ENCODE assay signal across 1 cellular context in the genomic region with DNA sequence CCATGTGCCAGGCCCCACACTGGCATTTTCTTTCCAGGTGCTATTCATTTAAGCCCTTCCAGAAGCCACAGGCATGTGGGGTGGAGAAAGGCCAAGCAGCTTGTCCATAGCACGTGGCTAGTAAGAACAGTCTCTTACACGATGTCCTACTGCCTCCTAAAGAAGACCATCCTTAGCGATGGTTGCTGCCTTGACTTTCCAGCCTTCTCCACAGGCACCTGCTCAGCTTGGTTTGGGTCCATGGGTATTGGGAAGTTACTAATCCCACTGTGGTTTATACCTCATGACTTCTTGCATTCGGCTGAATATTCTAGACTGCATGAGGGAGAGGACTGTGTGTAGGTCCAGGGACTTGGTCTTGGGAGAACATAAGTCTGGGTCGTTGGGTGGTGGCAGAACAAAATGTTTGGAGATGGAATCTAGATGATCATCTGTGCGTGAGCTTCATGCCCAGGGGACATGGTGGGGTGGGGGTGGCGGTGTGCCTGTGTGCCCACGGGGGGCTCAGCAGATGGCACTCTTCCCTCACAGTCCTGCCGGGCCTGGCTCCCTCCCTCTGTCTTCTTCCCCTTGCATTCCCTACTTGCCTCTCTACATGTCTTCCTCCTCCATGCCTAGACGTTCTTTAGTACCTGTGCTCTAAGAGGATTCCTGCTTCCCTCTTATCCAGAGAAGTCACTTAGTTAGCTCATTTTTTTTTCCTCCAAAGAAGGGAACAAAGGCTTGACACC.
TF ChIP-seq lines count a peak whose summit lies in the region.

No MANE protein-coding gene starts in this region.

TF ChIP-seq in GM12878, 131 proteins besides CTCF, POLR2A, EP300 and RAD21 (continued from another document and continues in another):
- TF ChIP-seq, protein P1, sequence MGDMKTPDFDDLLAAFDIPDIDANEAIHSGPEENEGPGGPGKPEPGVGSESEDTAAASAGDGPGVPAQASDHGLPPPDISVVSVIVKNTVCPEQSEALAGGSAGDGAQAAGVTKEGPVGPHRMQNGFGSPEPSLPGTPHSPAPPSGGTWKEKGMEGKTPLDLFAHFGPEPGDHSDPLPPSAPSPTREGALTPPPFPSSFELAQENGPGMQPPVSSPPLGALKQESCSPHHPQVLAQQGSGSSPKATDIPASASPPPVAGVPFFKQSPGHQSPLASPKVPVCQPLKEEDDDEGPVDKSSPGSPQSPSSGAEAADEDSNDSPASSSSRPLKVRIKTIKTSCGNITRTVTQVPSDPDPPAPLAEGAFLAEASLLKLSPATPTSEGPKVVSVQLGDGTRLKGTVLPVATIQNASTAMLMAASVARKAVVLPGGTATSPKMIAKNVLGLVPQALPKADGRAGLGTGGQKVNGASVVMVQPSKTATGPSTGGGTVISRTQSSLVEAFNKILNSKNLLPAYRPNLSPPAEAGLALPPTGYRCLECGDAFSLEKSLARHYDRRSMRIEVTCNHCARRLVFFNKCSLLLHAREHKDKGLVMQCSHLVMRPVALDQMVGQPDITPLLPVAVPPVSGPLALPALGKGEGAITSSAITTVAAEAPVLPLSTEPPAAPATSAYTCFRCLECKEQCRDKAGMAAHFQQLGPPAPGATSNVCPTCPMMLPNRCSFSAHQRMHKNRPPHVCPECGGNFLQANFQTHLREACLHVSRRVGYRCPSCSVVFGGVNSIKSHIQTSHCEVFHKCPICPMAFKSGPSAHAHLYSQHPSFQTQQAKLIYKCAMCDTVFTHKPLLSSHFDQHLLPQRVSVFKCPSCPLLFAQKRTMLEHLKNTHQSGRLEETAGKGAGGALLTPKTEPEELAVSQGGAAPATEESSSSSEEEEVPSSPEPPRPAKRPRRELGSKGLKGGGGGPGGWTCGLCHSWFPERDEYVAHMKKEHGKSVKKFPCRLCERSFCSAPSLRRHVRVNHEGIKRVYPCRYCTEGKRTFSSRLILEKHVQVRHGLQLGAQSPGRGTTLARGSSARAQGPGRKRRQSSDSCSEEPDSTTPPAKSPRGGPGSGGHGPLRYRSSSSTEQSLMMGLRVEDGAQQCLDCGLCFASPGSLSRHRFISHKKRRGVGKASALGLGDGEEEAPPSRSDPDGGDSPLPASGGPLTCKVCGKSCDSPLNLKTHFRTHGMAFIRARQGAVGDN (IDR thresholded peaks at IDR 0.05), result no peak
- TF ChIP-seq, protein P2, sequence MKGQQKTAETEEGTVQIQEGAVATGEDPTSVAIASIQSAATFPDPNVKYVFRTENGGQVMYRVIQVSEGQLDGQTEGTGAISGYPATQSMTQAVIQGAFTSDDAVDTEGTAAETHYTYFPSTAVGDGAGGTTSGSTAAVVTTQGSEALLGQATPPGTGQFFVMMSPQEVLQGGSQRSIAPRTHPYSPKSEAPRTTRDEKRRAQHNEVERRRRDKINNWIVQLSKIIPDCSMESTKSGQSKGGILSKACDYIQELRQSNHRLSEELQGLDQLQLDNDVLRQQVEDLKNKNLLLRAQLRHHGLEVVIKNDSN (IDR thresholded peaks at IDR 0.05; ENCODE audit: borderline replicate concordance, extremely low read length, insufficient read depth, low read depth, low read length), result no peak
- TF ChIP-seq PAX8 (IDR thresholded peaks at IDR 0.05) (no peak), FOS (IDR thresholded peaks at IDR 0.05; ENCODE audit: borderline replicate concordance, extremely low read depth, insufficient read length) (no peak), PAX5 (IDR thresholded peaks at IDR 0.05; ENCODE audit: borderline replicate concordance, low read depth, low read length) (no peak), TCF3 (IDR thresholded peaks at IDR 0.05; ENCODE audit: borderline replicate concordance, insufficient read depth, low read depth, low read length) (no peak), POU2F2 (IDR thresholded peaks at IDR 0.05; ENCODE audit: borderline replicate concordance, low read depth, low read length) (peak; percentile 49; the same call in 1 of the 3 replicates), SIX5 (IDR thresholded peaks at IDR 0.05; ENCODE audit: low read depth, low read length, severe bottlenecking) (no peak), SMC3 (IDR thresholded peaks at IDR 0.05; ENCODE audit: borderline replicate concordance, low read length) (peak; percentile 78), HDAC6 (IDR thresholded peaks at IDR 0.05; ENCODE audit: unreplicated experiment) (no peak), SUPT20H (IDR thresholded peaks at IDR 0.05; ENCODE audit: borderline replicate concordance, control insufficient read depth, low read depth, low read length) (no peak), ZNF217 (IDR thresholded peaks at IDR 0.05) (no peak), ESRRA (IDR thresholded peaks at IDR 0.05; ENCODE audit: low read length) (no peak), HDGF (IDR thresholded peaks at IDR 0.05) (peak; percentile 43; the same call in 1 of the 2 replicates), SUZ12 (IDR thresholded peaks at IDR 0.05; ENCODE audit: unreplicated experiment) (no peak), CBX3 (IDR thresholded peaks at IDR 0.05; ENCODE audit: borderline replicate concordance, low read depth) (no peak), PML (IDR thresholded peaks at IDR 0.05; ENCODE audit: low read length) (no peak), RFX5 (IDR thresholded peaks at IDR 0.05; ENCODE audit: low read depth, low read length) (no peak), ETV6 (conservative IDR thresholded peaks at IDR 0.05 in 1 of 2, IDR thresholded peaks at IDR 0.05 in 1 of 2; ENCODE audit: borderline replicate concordance in 1 of 2, low read depth in 1 of 2) (no peak), MEF2B (IDR thresholded peaks at IDR 0.05; ENCODE audit: partially characterized antibody, poor library complexity, severe bottlenecking) (peak; percentile 59), BACH1 (IDR thresholded peaks at IDR 0.05; ENCODE audit: borderline replicate concordance) (no peak), NR2C1 (IDR thresholded peaks at IDR 0.05) (no peak), CHD4 (IDR thresholded peaks at IDR 0.05) (no peak), RUNX3 (IDR thresholded peaks at IDR 0.05; ENCODE audit: low read length) (0 out of 2 replicates have a peak, but pooled peaks have one; percentile 8), YY1 (IDR thresholded peaks at IDR 0.05; ENCODE audit: low read depth, low read length) (peak; percentile 38; the same call in 1 of the 2 replicates), GABPA (IDR thresholded peaks at IDR 0.05; ENCODE audit: low read depth) (no peak), EGR1 (IDR thresholded peaks at IDR 0.05; ENCODE audit: borderline replicate concordance in 1 of 2, low read depth in 2 of 2, low read length in 2 of 2) (no peak), JUNB (IDR thresholded peaks at IDR 0.05) (no peak)
- TF ChIP-seq, protein P3, sequence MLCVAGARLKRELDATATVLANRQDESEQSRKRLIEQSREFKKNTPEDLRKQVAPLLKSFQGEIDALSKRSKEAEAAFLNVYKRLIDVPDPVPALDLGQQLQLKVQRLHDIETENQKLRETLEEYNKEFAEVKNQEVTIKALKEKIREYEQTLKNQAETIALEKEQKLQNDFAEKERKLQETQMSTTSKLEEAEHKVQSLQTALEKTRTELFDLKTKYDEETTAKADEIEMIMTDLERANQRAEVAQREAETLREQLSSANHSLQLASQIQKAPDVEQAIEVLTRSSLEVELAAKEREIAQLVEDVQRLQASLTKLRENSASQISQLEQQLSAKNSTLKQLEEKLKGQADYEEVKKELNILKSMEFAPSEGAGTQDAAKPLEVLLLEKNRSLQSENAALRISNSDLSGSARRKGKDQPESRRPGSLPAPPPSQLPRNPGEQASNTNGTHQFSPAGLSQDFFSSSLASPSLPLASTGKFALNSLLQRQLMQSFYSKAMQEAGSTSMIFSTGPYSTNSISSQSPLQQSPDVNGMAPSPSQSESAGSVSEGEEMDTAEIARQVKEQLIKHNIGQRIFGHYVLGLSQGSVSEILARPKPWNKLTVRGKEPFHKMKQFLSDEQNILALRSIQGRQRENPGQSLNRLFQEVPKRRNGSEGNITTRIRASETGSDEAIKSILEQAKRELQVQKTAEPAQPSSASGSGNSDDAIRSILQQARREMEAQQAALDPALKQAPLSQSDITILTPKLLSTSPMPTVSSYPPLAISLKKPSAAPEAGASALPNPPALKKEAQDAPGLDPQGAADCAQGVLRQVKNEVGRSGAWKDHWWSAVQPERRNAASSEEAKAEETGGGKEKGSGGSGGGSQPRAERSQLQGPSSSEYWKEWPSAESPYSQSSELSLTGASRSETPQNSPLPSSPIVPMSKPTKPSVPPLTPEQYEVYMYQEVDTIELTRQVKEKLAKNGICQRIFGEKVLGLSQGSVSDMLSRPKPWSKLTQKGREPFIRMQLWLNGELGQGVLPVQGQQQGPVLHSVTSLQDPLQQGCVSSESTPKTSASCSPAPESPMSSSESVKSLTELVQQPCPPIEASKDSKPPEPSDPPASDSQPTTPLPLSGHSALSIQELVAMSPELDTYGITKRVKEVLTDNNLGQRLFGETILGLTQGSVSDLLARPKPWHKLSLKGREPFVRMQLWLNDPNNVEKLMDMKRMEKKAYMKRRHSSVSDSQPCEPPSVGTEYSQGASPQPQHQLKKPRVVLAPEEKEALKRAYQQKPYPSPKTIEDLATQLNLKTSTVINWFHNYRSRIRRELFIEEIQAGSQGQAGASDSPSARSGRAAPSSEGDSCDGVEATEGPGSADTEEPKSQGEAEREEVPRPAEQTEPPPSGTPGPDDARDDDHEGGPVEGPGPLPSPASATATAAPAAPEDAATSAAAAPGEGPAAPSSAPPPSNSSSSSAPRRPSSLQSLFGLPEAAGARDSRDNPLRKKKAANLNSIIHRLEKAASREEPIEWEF (IDR thresholded peaks at IDR 0.05; ENCODE audit: insufficient replicate concordance, low read depth, low read length), result no peak
- TF ChIP-seq, protein P4, sequence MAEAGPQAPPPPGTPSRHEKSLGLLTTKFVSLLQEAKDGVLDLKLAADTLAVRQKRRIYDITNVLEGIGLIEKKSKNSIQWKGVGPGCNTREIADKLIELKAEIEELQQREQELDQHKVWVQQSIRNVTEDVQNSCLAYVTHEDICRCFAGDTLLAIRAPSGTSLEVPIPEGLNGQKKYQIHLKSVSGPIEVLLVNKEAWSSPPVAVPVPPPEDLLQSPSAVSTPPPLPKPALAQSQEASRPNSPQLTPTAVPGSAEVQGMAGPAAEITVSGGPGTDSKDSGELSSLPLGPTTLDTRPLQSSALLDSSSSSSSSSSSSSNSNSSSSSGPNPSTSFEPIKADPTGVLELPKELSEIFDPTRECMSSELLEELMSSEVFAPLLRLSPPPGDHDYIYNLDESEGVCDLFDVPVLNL (IDR thresholded peaks at IDR 0.05; ENCODE audit: low read depth, low read length), result no peak
- TF ChIP-seq, protein P5, sequence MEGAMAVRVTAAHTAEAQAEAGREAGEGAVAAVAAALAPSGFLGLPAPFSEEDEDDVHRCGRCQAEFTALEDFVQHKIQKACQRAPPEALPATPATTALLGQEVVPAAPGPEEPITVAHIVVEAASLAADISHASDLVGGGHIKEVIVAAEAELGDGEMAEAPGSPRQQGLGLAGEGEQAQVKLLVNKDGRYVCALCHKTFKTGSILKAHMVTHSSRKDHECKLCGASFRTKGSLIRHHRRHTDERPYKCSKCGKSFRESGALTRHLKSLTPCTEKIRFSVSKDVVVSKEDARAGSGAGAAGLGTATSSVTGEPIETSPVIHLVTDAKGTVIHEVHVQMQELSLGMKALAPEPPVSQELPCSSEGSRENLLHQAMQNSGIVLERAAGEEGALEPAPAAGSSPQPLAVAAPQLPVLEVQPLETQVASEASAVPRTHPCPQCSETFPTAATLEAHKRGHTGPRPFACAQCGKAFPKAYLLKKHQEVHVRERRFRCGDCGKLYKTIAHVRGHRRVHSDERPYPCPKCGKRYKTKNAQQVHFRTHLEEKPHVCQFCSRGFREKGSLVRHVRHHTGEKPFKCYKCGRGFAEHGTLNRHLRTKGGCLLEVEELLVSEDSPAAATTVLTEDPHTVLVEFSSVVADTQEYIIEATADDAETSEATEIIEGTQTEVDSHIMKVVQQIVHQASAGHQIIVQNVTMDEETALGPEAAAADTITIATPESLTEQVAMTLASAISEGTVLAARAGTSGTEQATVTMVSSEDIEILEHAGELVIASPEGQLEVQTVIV (IDR thresholded peaks at IDR 0.05; ENCODE audit: borderline replicate concordance, partially characterized antibody), result no peak
- TF ChIP-seq, protein P6, sequence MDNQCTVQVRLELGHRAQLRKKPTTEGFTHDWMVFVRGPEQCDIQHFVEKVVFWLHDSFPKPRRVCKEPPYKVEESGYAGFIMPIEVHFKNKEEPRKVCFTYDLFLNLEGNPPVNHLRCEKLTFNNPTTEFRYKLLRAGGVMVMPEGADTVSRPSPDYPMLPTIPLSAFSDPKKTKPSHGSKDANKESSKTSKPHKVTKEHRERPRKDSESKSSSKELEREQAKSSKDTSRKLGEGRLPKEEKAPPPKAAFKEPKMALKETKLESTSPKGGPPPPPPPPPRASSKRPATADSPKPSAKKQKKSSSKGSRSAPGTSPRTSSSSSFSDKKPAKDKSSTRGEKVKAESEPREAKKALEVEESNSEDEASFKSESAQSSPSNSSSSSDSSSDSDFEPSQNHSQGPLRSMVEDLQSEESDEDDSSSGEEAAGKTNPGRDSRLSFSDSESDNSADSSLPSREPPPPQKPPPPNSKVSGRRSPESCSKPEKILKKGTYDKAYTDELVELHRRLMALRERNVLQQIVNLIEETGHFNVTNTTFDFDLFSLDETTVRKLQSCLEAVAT (IDR thresholded peaks at IDR 0.05), result 0 out of 2 replicates have a peak, but pooled peaks have one; percentile 27
- TF ChIP-seq, protein P7, sequence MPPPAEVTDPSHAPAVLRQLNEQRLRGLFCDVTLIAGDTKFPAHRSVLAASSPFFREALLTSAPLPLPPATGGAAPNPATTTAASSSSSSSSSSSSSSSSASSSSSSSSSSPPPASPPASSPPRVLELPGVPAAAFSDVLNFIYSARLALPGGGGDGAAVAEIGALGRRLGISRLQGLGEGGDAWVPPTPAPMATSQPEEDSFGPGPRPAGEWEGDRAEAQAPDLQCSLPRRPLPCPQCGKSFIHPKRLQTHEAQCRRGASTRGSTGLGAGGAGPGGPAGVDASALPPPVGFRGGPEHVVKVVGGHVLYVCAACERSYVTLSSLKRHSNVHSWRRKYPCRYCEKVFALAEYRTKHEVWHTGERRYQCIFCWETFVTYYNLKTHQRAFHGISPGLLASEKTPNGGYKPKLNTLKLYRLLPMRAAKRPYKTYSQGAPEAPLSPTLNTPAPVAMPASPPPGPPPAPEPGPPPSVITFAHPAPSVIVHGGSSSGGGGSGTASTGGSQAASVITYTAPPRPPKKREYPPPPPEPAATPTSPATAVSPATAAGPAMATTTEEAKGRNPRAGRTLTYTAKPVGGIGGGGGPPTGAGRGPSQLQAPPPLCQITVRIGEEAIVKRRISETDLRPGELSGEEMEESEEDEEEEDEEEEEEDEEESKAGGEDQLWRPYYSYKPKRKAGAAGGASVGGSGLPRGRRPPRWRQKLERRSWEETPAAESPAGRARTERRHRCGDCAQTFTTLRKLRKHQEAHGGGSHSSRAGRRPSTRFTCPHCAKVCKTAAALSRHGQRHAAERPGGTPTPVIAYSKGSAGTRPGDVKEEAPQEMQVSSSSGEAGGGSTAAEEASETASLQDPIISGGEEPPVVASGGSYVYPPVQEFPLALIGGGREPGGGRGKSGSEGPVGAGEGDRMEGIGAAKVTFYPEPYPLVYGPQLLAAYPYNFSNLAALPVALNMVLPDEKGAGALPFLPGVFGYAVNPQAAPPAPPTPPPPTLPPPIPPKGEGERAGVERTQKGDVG (CRISPR knock-in tag; IDR thresholded peaks at IDR 0.05), result no peak
- TF ChIP-seq, protein P8, sequence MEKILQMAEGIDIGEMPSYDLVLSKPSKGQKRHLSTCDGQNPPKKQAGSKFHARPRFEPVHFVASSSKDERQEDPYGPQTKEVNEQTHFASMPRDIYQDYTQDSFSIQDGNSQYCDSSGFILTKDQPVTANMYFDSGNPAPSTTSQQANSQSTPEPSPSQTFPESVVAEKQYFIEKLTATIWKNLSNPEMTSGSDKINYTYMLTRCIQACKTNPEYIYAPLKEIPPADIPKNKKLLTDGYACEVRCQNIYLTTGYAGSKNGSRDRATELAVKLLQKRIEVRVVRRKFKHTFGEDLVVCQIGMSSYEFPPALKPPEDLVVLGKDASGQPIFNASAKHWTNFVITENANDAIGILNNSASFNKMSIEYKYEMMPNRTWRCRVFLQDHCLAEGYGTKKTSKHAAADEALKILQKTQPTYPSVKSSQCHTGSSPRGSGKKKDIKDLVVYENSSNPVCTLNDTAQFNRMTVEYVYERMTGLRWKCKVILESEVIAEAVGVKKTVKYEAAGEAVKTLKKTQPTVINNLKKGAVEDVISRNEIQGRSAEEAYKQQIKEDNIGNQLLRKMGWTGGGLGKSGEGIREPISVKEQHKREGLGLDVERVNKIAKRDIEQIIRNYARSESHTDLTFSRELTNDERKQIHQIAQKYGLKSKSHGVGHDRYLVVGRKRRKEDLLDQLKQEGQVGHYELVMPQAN (conservative IDR thresholded peaks at IDR 0.05), result no peak
